9 cellular contexts compared by ENCODE assay signal in genomic region chr4:86831262-86832090, GRCh38. TPM values are rescaled to one million over a fixed set of nuclear protein-coding genes. Genes with fewer than 3 reads are reported as not detected.
DNase-seq lines count a peak whose midpoint lies in the region; ATAC-seq and TF ChIP-seq lines count a peak whose summit lies in the region.
"Had no signal": no experiment of that assay in that cellular context is flagged by ENCODE, and none has a peak within 500 bp of the region (broad histone marks: within the 10 kb centered on the region; RNA-seq: fewer than 3 reads in every experiment).

No MANE protein-coding gene starts in this region.

- no peaks in the 10 kb centered on the region for H3K9me3 ChIP-seq in HEK293 (ENCODE audit: control insufficient read depth, insufficient read depth, low read depth, low read length)
- H3K9me3 ChIP-seq in thyroid gland: no peaks in the 10 kb centered on the region

- CTCF ChIA-PET in HEK293 (lab: Yijun Ruan, JAX): interaction anchor here (1.3 kb wide), 1 partner anchor 16 kb away, joined by 5 read pairs; no protein-coding TSS in a partner anchor

- no peaks in the 10 kb centered on the region for H3K27me3 ChIP-seq in thyroid gland

- H3K36me3 ChIP-seq in HEK293 (ENCODE audit: control insufficient read depth in 2 of 2, insufficient read depth in 1 of 2, low read length in 2 of 2) (no peaks in the 10 kb centered on the region), thyroid gland (no peaks in the 10 kb centered on the region)

- H3K4me1 ChIP-seq in HEK293 (ENCODE audit: control insufficient read depth, insufficient read depth, low read length) (no peaks in the 10 kb centered on the region; the same call in 1 of the 2 replicates), thyroid gland (peaks cover 5 to 12% of the 10 kb centered on the region in 2 donors)

- H3K4me3 ChIP-seq in HEK293 (ENCODE audit: low read depth, low read length) (no peak overlapping the region), fibroblast of villous mesenchyme (ENCODE audit: low read depth, low read length) (no peak overlapping the region), thyroid gland (replicated peaks in 1 of 3) (no peak overlapping the region)

- POLR2A ChIA-PET in HEK293 (lab: Yijun Ruan, JAX): no interaction called here

- intact Hi-C loops in thyroid gland (cut with DNase I): no loop called here

- TF ChIP-seq CTCF in HEK293 (tag by site-specific recombination; IDR thresholded peaks at IDR 0.05) (no peak), fibroblast of villous mesenchyme (IDR thresholded peaks at IDR 0.05; ENCODE audit: insufficient read depth, low read depth, low read length) (no peak), thyroid gland (IDR thresholded peaks at IDR 0.05) (no peak)

- ATAC-seq in GM19328 (IDR thresholded peaks at IDR 0.05; ENCODE audit: unreplicated experiment) (no peak), GM19395 (IDR thresholded peaks at IDR 0.05; ENCODE audit: unreplicated experiment) (no peak)

- DNase-seq in RPMI7951 (ENCODE audit: low read depth): peak; percentile 88
- peak; percentile 91 for DNase-seq in fibroblast of villous mesenchyme (ENCODE audit: low read depth)
- peak; percentile 49 to 64 for DNase-seq in thyroid gland
- DNase-seq in stimulated activated naive CD4-positive, alpha-beta T cell (lab: John Stamatoyannopoulos, UW): no peak
- DNase-seq in activated CD4-positive, alpha-beta T cell treated with anti-CD3 and anti-CD28 coated beads for 4 hours: no peak
- DNase-seq: endodermal cell had no signal

- H3K27ac ChIP-seq in HEK293 (ENCODE audit: extremely low read depth, low read depth, low read length): no peak overlapping the region
- peak overlapping the region; percentile 3 to 62 (median 27) for H3K27ac ChIP-seq in thyroid gland

- WGBS in thyroid gland, 2 donors: 44 to 62% methylated on average over 5 of the region's 5 CpGs

- TF ChIP-seq POLR2A in thyroid gland (IDR thresholded peaks at IDR 0.05): no peak

TF ChIP-seq in HEK293, 187 proteins besides CTCF, POLR2A, EP300 and RAD21 (continues in another document):
- TF ChIP-seq ZNF10 (tag by site-specific recombination; IDR thresholded peaks at IDR 0.05) (peak; percentile 68; the same call in 1 of the 2 replicates), SETDB1 (IDR thresholded peaks at IDR 0.05; ENCODE audit: insufficient read length, low read length) (peak; percentile 14), ZNF133 (tag by site-specific recombination; IDR thresholded peaks at IDR 0.05) (no peak), ELK4 (IDR thresholded peaks at IDR 0.05; ENCODE audit: borderline replicate concordance, low read depth, low read length) (no peak), ZNF248 (tag by site-specific recombination; IDR thresholded peaks at IDR 0.05) (no peak), GLIS1 (tag by site-specific recombination; IDR thresholded peaks at IDR 0.05) (no peak), ZNF366 (tag by site-specific recombination; conservative IDR thresholded peaks at IDR 0.05) (no peak), ZFP69B (tag by site-specific recombination; IDR thresholded peaks at IDR 0.05) (no peak), ZBTB1 (tag by site-specific recombination; IDR thresholded peaks at IDR 0.05) (no peak), ZNF239 (tag by site-specific recombination; IDR thresholded peaks at IDR 0.05) (no peak), ZFHX2 (tag by site-specific recombination; conservative IDR thresholded peaks at IDR 0.05) (no peak), ZNF660 (tag by site-specific recombination; IDR thresholded peaks at IDR 0.05) (no peak), ZNF335 (tag by site-specific recombination; conservative IDR thresholded peaks at IDR 0.05) (peak; percentile 31; the same call in 1 of the 2 replicates), ZNF394 (tag by site-specific recombination; IDR thresholded peaks at IDR 0.05; ENCODE audit: borderline replicate concordance) (no peak; the same call in 1 of the 2 replicates), ZNF791 (tag by site-specific recombination; IDR thresholded peaks at IDR 0.05) (no peak), ZNF658 (tag by site-specific recombination; IDR thresholded peaks at IDR 0.05) (no peak), YY1 (tag by site-specific recombination; IDR thresholded peaks at IDR 0.05) (no peak), ZXDB (tag by site-specific recombination; IDR thresholded peaks at IDR 0.05) (peak; percentile 35; the same call in 1 of the 2 replicates), ZNF184 (tag by site-specific recombination; IDR thresholded peaks at IDR 0.05) (no peak), HOXD13 (CRISPR knock-in tag; IDR thresholded peaks at IDR 0.05; ENCODE audit: borderline replicate concordance) (no peak), ZNF48 (tag by site-specific recombination; IDR thresholded peaks at IDR 0.05) (no peak), GLI2 (tag by site-specific recombination; IDR thresholded peaks at IDR 0.05; ENCODE audit: borderline replicate concordance, low read depth) (no peak), ZNF558 (tag by site-specific recombination; IDR thresholded peaks at IDR 0.05) (no peak), FEZF1 (tag by site-specific recombination; IDR thresholded peaks at IDR 0.05) (peak; percentile 60), ZNF488 (tag by site-specific recombination; IDR thresholded peaks at IDR 0.05) (no peak), TRIM28 (IDR thresholded peaks at IDR 0.05; ENCODE audit: borderline replicate concordance, low read length) (peak; percentile 34; the same call in 1 of the 2 replicates), EGR2 (tag by site-specific recombination; IDR thresholded peaks at IDR 0.05; ENCODE audit: low read depth) (no peak), ZBTB48 (tag by site-specific recombination; IDR thresholded peaks at IDR 0.05) (peak; percentile 45; the same call in 1 of the 2 replicates), ZBTB8A (tag by site-specific recombination; IDR thresholded peaks at IDR 0.05) (0 out of 2 replicates have a peak, but pooled peaks have one; percentile 14), ZBTB20 (tag by site-specific recombination; IDR thresholded peaks at IDR 0.05) (peak; percentile 49), ZNF341 (tag by site-specific recombination; IDR thresholded peaks at IDR 0.05; ENCODE audit: low read depth) (0 out of 2 replicates have a peak, but pooled peaks have one; percentile 31), SP7 (tag by site-specific recombination; IDR thresholded peaks at IDR 0.05) (peak; percentile 39; the same call in 1 of the 2 replicates), OSR2 (tag by site-specific recombination; IDR thresholded peaks at IDR 0.05) (no peak), PRDM10 (tag by site-specific recombination; IDR thresholded peaks at IDR 0.05) (peak; percentile 36; the same call in 1 of the 2 replicates), ZNF785 (tag by site-specific recombination; IDR thresholded peaks at IDR 0.05) (no peak)

RNA-seq across cellular contexts. Expression of gene SLC10A6, which starts 17.7 kb away (rescaled TPM):
- not detected in 2 replicates for total RNA-seq in RPMI7951 (2014; rRNA removed; shearing (Covaris generic))
- under 0.01 TPM in 1 of 2 replicates, not detected in the other for total RNA-seq in fibroblast of villous mesenchyme
- 1 to 10 TPM; 1.5 to 7.1 (median 4.7) TPM for total RNA-seq in thyroid gland
- total RNA-seq: endodermal cell had no signal

Comparison
In these comparisons a context has a peak if more than half of its experiments do, and no peak if none do; other contexts are left out.
1. DNase-seq: peak in RPMI7951 (single experiment), fibroblast of villous mesenchyme (single experiment) and thyroid gland (2 of 2); none in stimulated activated naive CD4-positive, alpha-beta T cell (0 of 6) and activated CD4-positive, alpha-beta T cell treated with anti-CD3 and anti-CD28 coated beads for 4 hours (0 of 2).